In the genomic region with DNA sequence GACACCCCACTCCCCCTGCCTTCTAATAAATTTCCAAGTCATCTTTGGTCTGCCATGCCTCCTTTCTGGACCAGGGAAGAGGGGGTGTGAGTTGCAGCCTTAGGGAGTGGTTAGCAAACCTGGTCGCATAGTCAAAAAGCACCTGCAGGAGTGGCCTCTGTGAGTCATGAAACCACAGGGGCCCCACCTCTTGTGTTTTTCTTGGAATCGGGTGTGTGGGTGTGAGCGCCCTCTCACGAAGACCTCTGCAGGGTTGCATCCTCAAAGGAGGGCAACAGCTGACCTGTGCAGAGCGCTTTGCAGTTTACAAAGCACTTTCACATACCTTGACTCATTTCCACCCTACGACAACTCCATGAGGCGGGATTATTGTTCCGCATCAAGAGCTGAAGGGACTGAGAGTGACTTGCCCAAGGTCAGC, we compare ENCODE assay signal across 2 cellular contexts.
TF ChIP-seq lines count a peak whose summit lies in the region.

No MANE protein-coding gene starts in this region.

TF ChIP-seq in HCT116, 20 proteins besides CTCF, POLR2A, EP300 and RAD21 (continued from another document):
- TF ChIP-seq, protein P1, sequence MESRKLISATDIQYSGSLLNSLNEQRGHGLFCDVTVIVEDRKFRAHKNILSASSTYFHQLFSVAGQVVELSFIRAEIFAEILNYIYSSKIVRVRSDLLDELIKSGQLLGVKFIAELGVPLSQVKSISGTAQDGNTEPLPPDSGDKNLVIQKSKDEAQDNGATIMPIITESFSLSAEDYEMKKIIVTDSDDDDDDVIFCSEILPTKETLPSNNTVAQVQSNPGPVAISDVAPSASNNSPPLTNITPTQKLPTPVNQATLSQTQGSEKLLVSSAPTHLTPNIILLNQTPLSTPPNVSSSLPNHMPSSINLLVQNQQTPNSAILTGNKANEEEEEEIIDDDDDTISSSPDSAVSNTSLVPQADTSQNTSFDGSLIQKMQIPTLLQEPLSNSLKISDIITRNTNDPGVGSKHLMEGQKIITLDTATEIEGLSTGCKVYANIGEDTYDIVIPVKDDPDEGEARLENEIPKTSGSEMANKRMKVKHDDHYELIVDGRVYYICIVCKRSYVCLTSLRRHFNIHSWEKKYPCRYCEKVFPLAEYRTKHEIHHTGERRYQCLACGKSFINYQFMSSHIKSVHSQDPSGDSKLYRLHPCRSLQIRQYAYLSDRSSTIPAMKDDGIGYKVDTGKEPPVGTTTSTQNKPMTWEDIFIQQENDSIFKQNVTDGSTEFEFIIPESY (IDR thresholded peaks at IDR 0.05; ENCODE audit: extremely low read depth, insufficient replicate concordance, low read length), result peak; percentile 40
- TF ChIP-seq YY1 (IDR thresholded peaks at IDR 0.05; ENCODE audit: extremely low read depth, insufficient replicate concordance, low read depth, low read length) (peak; percentile 47), SP1 (IDR thresholded peaks at IDR 0.05; ENCODE audit: low read depth) (peak; percentile 76), CEBPB (IDR thresholded peaks at IDR 0.05; ENCODE audit: low read depth) (peak; percentile 62), FOSL1 (IDR thresholded peaks at IDR 0.05; ENCODE audit: low read depth) (peak; percentile 88), SIN3A (IDR thresholded peaks at IDR 0.05; ENCODE audit: low read depth) (no peak), POLR2AphosphoS5 (IDR thresholded peaks at IDR 0.05; ENCODE audit: low read depth, low read length) (peak; percentile 71), EGR1 (IDR thresholded peaks at IDR 0.05; ENCODE audit: low read depth) (peak; percentile 86), SRF (IDR thresholded peaks at IDR 0.05; ENCODE audit: low read depth) (peak; percentile 45; the same call in 1 of the 2 replicates)
- TF ChIP-seq, protein P2, sequence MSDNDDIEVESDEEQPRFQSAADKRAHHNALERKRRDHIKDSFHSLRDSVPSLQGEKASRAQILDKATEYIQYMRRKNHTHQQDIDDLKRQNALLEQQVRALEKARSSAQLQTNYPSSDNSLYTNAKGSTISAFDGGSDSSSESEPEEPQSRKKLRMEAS (IDR thresholded peaks at IDR 0.05), result peak; percentile 60
- TF ChIP-seq, protein P3, sequence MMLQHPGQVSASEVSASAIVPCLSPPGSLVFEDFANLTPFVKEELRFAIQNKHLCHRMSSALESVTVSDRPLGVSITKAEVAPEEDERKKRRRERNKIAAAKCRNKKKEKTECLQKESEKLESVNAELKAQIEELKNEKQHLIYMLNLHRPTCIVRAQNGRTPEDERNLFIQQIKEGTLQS (IDR thresholded peaks at IDR 0.05), result no peak
TF ChIP-seq in HCT116: peak in this region for 11.

TF ChIP-seq in SK-N-SH, 30 proteins besides CTCF, POLR2A, EP300 and RAD21 (continued from another document):
- TF ChIP-seq, protein P4, sequence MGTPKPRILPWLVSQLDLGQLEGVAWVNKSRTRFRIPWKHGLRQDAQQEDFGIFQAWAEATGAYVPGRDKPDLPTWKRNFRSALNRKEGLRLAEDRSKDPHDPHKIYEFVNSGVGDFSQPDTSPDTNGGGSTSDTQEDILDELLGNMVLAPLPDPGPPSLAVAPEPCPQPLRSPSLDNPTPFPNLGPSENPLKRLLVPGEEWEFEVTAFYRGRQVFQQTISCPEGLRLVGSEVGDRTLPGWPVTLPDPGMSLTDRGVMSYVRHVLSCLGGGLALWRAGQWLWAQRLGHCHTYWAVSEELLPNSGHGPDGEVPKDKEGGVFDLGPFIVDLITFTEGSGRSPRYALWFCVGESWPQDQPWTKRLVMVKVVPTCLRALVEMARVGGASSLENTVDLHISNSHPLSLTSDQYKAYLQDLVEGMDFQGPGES (IDR thresholded peaks at IDR 0.05; ENCODE audit: low read depth, low read length), result no peak
- no peak for TF ChIP-seq MXI1 (IDR thresholded peaks at IDR 0.05; ENCODE audit: low read depth, low read length)
- no peak for TF ChIP-seq POLR2AphosphoS5 (IDR thresholded peaks at IDR 0.05; ENCODE audit: low read depth, low read length)
- TF ChIP-seq FOXM1 (IDR thresholded peaks at IDR 0.05; ENCODE audit: low read depth), result no peak
- TF ChIP-seq, protein P2 (IDR thresholded peaks at IDR 0.05; ENCODE audit: low read depth), result no peak
- TF ChIP-seq, protein P5, sequence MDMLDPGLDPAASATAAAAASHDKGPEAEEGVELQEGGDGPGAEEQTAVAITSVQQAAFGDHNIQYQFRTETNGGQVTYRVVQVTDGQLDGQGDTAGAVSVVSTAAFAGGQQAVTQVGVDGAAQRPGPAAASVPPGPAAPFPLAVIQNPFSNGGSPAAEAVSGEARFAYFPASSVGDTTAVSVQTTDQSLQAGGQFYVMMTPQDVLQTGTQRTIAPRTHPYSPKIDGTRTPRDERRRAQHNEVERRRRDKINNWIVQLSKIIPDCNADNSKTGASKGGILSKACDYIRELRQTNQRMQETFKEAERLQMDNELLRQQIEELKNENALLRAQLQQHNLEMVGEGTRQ (IDR thresholded peaks at IDR 0.05; ENCODE audit: borderline replicate concordance, low read depth, low read length), result no peak
- TF ChIP-seq, protein P1 (IDR thresholded peaks at IDR 0.05; ENCODE audit: borderline replicate concordance, low read depth), result no peak
- TF ChIP-seq, protein P6, sequence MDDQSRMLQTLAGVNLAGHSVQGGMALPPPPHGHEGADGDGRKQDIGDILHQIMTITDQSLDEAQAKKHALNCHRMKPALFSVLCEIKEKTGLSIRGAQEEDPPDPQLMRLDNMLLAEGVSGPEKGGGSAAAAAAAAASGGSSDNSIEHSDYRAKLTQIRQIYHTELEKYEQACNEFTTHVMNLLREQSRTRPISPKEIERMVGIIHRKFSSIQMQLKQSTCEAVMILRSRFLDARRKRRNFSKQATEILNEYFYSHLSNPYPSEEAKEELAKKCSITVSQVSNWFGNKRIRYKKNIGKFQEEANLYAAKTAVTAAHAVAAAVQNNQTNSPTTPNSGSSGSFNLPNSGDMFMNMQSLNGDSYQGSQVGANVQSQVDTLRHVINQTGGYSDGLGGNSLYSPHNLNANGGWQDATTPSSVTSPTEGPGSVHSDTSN (IDR thresholded peaks at IDR 0.05), result no peak
- TF ChIP-seq RFX5 (IDR thresholded peaks at IDR 0.05; ENCODE audit: low read length), result no peak
- no peak for TF ChIP-seq NFIC (IDR thresholded peaks at IDR 0.05; ENCODE audit: borderline replicate concordance)
- no peak for TF ChIP-seq JUND (IDR thresholded peaks at IDR 0.05)
- TF ChIP-seq CHD2 (IDR thresholded peaks at IDR 0.05; ENCODE audit: low read length, partially characterized antibody), result no peak
- TF ChIP-seq RCOR1 (IDR thresholded peaks at IDR 0.05; ENCODE audit: low read length), result no peak
- no peak for TF ChIP-seq SIN3A (IDR thresholded peaks at IDR 0.05; ENCODE audit: borderline replicate concordance, low read depth, low read length)
- TF ChIP-seq NRF1 (IDR thresholded peaks at IDR 0.05; ENCODE audit: low read depth, low read length), result no peak
- TF ChIP-seq EZH2phosphoT487 (IDR thresholded peaks at IDR 0.05; ENCODE audit: borderline replicate concordance, low read depth), result no peak
- TF ChIP-seq YY1 (IDR thresholded peaks at IDR 0.05; ENCODE audit: low read depth), result no peak
